28 cellular contexts compared by ENCODE assay signal in the genomic region with DNA sequence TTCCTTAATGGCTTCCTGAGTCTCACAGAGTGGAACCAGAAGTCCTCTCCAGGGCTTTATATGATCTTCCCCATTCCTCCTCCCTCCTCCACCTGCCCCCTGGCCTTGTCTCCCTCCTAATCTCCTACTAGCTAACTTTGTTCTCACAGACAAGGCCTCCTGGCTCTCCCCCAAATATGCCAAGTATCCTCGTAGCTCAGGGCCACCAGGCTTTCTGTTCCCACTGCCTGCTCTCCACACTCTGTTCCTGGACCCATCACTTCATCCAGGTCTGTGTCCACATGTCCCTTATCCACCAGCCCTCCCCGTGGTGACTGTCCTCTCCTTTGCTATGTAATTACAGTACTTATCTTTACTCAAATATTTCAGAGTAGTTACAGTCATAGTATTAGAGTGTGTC. TPM values are rescaled to one million over a fixed set of nuclear protein-coding genes. Genes with fewer than 3 reads are reported as not detected.
"Had no signal": no experiment of that assay in that cellular context is flagged by ENCODE, and none has a peak within 500 bp of the region (broad histone marks: within the 10 kb centered on the region; RNA-seq: fewer than 3 reads in every experiment).

No MANE protein-coding gene starts in this region.

- H3K27ac ChIP-seq: brain microvascular endothelial cell, cardiac muscle cell, SK-N-MC, VCaP had no signal

- DNase-seq: activated CD4-positive, alpha-beta memory T cell treated with anti-CD3 and anti-CD28 coated beads, Interleukin-2, amount 10 ng/mL, durations not matched to agents 7 days and 5 days; activated CD4-positive, alpha-beta T cell treated with anti-CD3 and anti-CD28 coated beads for 36 hours; activated CD4-positive, alpha-beta T cell treated with anti-CD3 and anti-CD28 coated beads, Interleukin-2, amount 50 U/mL, for 1 hour; activated CD8-positive, alpha-beta memory T cell treated with anti-CD3 and anti-CD28 coated beads, Interleukin-2, amount 50 U/mL, for 48 hours; activated effector memory CD4-positive, alpha-beta T cell treated with anti-CD3 and anti-CD28 coated beads, Interleukin-2, amount 50 U/mL, for 16 hours; activated naive CD4-positive, alpha-beta T cell treated with Interleukin-2 at 50 U/mL for 16 hours; activated T-cell treated with anti-CD3 and anti-CD28 coated beads, Interleukin-2, amount 50 U/mL, for 1 hour; amygdala; brain microvascular endothelial cell; KG1; NCI-H1048; NCI-H146; NCI-H187 treated with DMSO at 0.1 percent for 48 hours; NCI-H2171; NCI-H2227 treated with DMSO at 0.1 percent for 48 hours; NCI-H446 treated with DMSO at 0.1 percent for 48 hours; NCI-H524 treated with DMSO at 0.1 percent for 48 hours; NCI-H748 treated with DMSO at 0.1 percent for 48 hours; T-helper 1 cell had no signal

- H3K4me3 Mint-ChIP-seq: activated CD4-positive, alpha-beta memory T cell treated with anti-CD3 and anti-CD28 coated beads, Interleukin-2, amount 10 ng/mL, durations not matched to agents 7 days and 5 days; activated CD4-positive, alpha-beta T cell treated with anti-CD3 and anti-CD28 coated beads for 36 hours; activated naive CD8-positive, alpha-beta T cell had no signal

- H3K9me3 Mint-ChIP-seq: activated CD4-positive, alpha-beta memory T cell treated with anti-CD3 and anti-CD28 coated beads, Interleukin-2, amount 10 ng/mL, durations not matched to agents 7 days and 5 days had no signal

- H3K4me3 ChIP-seq: cardiac muscle cell, SK-N-MC had no signal

- ATAC-seq: activated CD4-positive, alpha-beta T cell treated with anti-CD3 and anti-CD28 coated beads for 36 hours; Right ventricle myocardium inferior had no signal

- H3K27ac Mint-ChIP-seq: activated CD4-positive, alpha-beta memory T cell treated with anti-CD3 and anti-CD28 coated beads, Interleukin-2, amount 10 ng/mL, durations not matched to agents 7 days and 5 days; activated CD4-positive, alpha-beta T cell treated with anti-CD3 and anti-CD28 coated beads for 36 hours; activated naive CD8-positive, alpha-beta T cell had no signal

- H3K36me3 ChIP-seq: brain microvascular endothelial cell, cardiac muscle cell had no signal

- H3K36me3 Mint-ChIP-seq: activated naive CD8-positive, alpha-beta T cell had no signal

- H3K27me3 ChIP-seq: cardiac muscle cell had no signal

- H3K4me1 Mint-ChIP-seq: activated CD4-positive, alpha-beta memory T cell treated with anti-CD3 and anti-CD28 coated beads, Interleukin-2, amount 10 ng/mL, durations not matched to agents 7 days and 5 days; activated CD4-positive, alpha-beta T cell treated with anti-CD3 and anti-CD28 coated beads for 36 hours had no signal

RNA-seq across cellular contexts. Expression of a gene that starts 23.2 kb away (rescaled TPM):
- total RNA-seq: activated CD4-positive, alpha-beta memory T cell treated with anti-CD3 and anti-CD28 coated beads, Interleukin-2, amount 10 ng/mL, durations not matched to agents 7 days and 5 days; activated CD4-positive, alpha-beta T cell treated with anti-CD3 and anti-CD28 coated beads for 36 hours; LHCN-M2; M059J; OCI-LY7; T-helper 2 cell treated with Interferon-gamma antibody and Interleukin-4, amounts not matched to agents 100 ng/mL and 5 ng/mL, for 36 hours had no signal
